ENCODE assay signal across 8 cellular contexts in the genomic region with DNA sequence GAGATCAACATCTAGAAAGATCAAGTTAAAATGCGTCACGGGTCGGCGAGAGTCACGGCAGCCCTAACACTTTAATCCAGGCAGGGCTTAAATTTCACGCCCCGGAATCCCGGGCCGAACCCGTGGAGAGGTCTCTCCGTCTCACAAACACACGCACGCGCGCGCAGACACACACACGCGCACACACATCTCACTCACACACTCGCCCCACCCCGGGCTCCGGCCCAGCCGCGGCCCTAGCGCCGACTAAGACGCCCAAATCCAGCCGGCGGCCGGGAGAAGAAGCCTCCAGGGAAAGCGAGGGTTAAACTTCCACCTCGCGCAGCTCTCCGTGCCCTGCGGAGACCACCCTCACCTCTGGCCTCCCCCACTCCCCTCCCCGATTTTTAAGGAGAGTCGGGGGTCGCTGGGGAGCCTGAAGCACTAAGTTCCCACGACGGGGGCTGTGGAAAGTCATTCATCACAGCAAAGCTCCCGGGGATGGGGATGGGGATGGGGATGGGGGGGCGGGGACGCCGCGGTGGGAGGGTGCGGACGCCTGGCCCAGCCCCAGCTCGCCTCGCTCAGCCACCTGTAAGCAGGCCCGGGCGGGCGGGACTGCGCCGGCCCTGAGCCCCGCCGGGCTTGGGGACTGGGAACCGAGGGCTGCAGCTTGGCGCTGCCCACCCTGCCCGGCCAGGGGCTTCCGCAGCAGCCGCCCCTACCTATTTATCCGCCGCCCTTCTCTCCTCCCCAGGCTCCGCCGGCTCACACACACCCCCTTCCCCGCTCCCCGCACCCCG. TPM values are rescaled to one million over a fixed set of nuclear protein-coding genes. Genes with fewer than 3 reads are reported as not detected.
DNase-seq lines count a peak whose midpoint lies in the region; ATAC-seq and TF ChIP-seq lines count a peak whose summit lies in the region.

No MANE protein-coding gene starts in this region.

- H3K4me2 ChIP-seq in BLaER1 treated with 17β-estradiol and CSF1 and Interleukin-3, amounts not matched to agents 10 nM and 100 nM, result peak overlapping the region; percentile 91 to 99 (median 96)
- peak overlapping the region; percentile 80 for H3K4me2 ChIP-seq in parathyroid adenoma (ENCODE audit: low read length)

- ATAC-seq in left cardiac atrium (peak; percentile 13 to 23), GM18870 (IDR thresholded peaks at IDR 0.05; ENCODE audit: unreplicated experiment) (no peak), omental fat pad (ENCODE audit: low FRiP score) (no peak)

- no peak for TF ChIP-seq CTCF in adrenal gland (IDR thresholded peaks at IDR 0.05)
- no peak for TF ChIP-seq CTCF in parathyroid adenoma (IDR thresholded peaks at IDR 0.05)
- TF ChIP-seq CTCF in omental fat pad (IDR thresholded peaks at IDR 0.05), result no peak

- H4K20me1 ChIP-seq in BLaER1 treated with 17β-estradiol and CSF1 and Interleukin-3, amounts not matched to agents 10 nM and 100 nM, result peaks cover 35 to 85% (median 70%) of the 10 kb centered on the region in 11 experiments; a peak in 20 of 22 replicates

- H3K79me2 ChIP-seq in parathyroid adenoma, result no peaks in the 10 kb centered on the region

- no peak for TF ChIP-seq POLR2A in adrenal gland (IDR thresholded peaks at IDR 0.05)

- peak overlapping the region; percentile 66 to 78 (median 68) for H3K4me3 ChIP-seq in BLaER1 treated with 17β-estradiol and CSF1 and Interleukin-3, amounts not matched to agents 10 nM and 100 nM
- H3K4me3 ChIP-seq in adrenal gland (peak overlapping the region in 3 of 4 donors; percentile 35 to 66 (median 49)), parathyroid adenoma (ENCODE audit: low read depth, low read length) (peak overlapping the region; percentile 58)

- peak overlapping the region in 1 of 11 experiments; percentile 36; a peak in 3 of 22 replicates for H3K27ac ChIP-seq in BLaER1 treated with 17β-estradiol and CSF1 and Interleukin-3, amounts not matched to agents 10 nM and 100 nM
- H3K27ac ChIP-seq in adrenal gland (peak overlapping the region in 4 of 5 donors; percentile 24 to 94 (median 75)), parathyroid adenoma (peak overlapping the region; percentile 62)

- peak; percentile 84 for DNase-seq in HuH-7 (ENCODE audit: low spot score)
- peak; percentile 57 to 84 (median 69) for DNase-seq in adrenal gland
- peak; percentile 83 for DNase-seq in left cardiac atrium
- no peak for DNase-seq in omental fat pad (ENCODE audit: low spot score)
- no peak for DNase-seq in germinal center (ENCODE audit: low spot score)

- peaks cover 52 to 78% (median 73%) of the 10 kb centered on the region in 10 experiments for H3K4me1 ChIP-seq in BLaER1 treated with 17β-estradiol and CSF1 and Interleukin-3, amounts not matched to agents 10 nM and 100 nM
- peaks cover 31 to 35% of the 10 kb centered on the region in 2 donors for H3K4me1 ChIP-seq in adrenal gland (replicated peaks in 1 of 2)
- peaks cover 9% of the 10 kb centered on the region for H3K4me1 ChIP-seq in parathyroid adenoma

- 0 to 1% (median 1%) methylated on average over 32 to 67 of the region's 67 CpGs for WGBS in adrenal gland, 4 donors

- no peaks in the 10 kb centered on the region for H3K9me3 ChIP-seq in BLaER1 treated with 17β-estradiol and CSF1 and Interleukin-3, amounts not matched to agents 10 nM and 100 nM (replicated peaks in 1 of 11)
- H3K9me3 ChIP-seq in adrenal gland (replicated peaks in 1 of 3), result no peaks in the 10 kb centered on the region
- no peaks in the 10 kb centered on the region for H3K9me3 ChIP-seq in parathyroid adenoma (ENCODE audit: control insufficient read depth, low read length)

- H2AFZ ChIP-seq in parathyroid adenoma, result peak overlapping the region; percentile 80

- intact Hi-C loops in adrenal gland (cut with DNase I) (loop anchor here (5.0 to 10.0 kb wide), 2 partner anchors 207 to 209 kb away; a partner anchor contains a TSS), left cardiac atrium (cut with DNase I) (loop anchor here (5.0 to 10.0 kb wide), 3 partner anchors 183 to 214 kb away; no protein-coding TSS in a partner anchor)

- H3K9ac ChIP-seq in BLaER1 treated with 17β-estradiol and CSF1 and Interleukin-3, amounts not matched to agents 10 nM and 100 nM, result peak overlapping the region; percentile 64 to 80 (median 76)
- H3K9ac ChIP-seq in parathyroid adenoma, result no peak overlapping the region

- H3K27me3 ChIP-seq in BLaER1 treated with 17β-estradiol and CSF1 and Interleukin-3, amounts not matched to agents 10 nM and 100 nM, result peaks cover 79 to 100% (median 99%) of the 10 kb centered on the region in 11 experiments
- peaks cover 26% of the 10 kb centered on the region for H3K27me3 ChIP-seq in adrenal gland
- H3K27me3 ChIP-seq in parathyroid adenoma (ENCODE audit: control insufficient read depth, insufficient read depth, low read length), result no peaks in the 10 kb centered on the region

- H3K36me3 ChIP-seq in BLaER1 treated with 17β-estradiol and CSF1 and Interleukin-3, amounts not matched to agents 10 nM and 100 nM, result no peaks in the 10 kb centered on the region
- no peaks in the 10 kb centered on the region for H3K36me3 ChIP-seq in adrenal gland (replicated peaks in 1 of 2)
- H3K36me3 ChIP-seq in parathyroid adenoma (ENCODE audit: control insufficient read depth, insufficient read depth, low read length), result no peaks in the 10 kb centered on the region

RNA-seq across cellular contexts. Expression of a gene that starts 1.6 kb away (rescaled TPM):
- total RNA-seq in adrenal gland, result 10 to 100 TPM; 10.7 to 28.6 (median 14.2) TPM
- 10 to 100 TPM in 2 of 3 donors, 1 to 10 TPM in 1; 6.2 to 20.8 (median 11.8) TPM for polyA plus RNA-seq in adrenal gland
- 10 to 100 TPM; 27.5 to 33.9 TPM for total RNA-seq in left cardiac atrium
- 10 to 100 TPM in 1 of 4 donors, 1 to 10 TPM in 3; 7.0 to 23.7 (median 8.8) TPM for total RNA-seq in omental fat pad

Comparison
In these comparisons a context has a peak if more than half of its experiments do, and no peak if none do; other contexts are left out.
1. DNase-seq: peak in HuH-7 (single experiment), adrenal gland (7 of 7) and left cardiac atrium (single experiment); none in omental fat pad (single experiment) and germinal center (single experiment).
2. ATAC-seq: peak in left cardiac atrium (2 of 2); none in GM18870 (single experiment) and omental fat pad (single experiment).
3. Peak in every context shown above with its lines, with median percentiles within 50 percentile points of each other: H3K4me3 ChIP-seq.